In the genomic region with DNA sequence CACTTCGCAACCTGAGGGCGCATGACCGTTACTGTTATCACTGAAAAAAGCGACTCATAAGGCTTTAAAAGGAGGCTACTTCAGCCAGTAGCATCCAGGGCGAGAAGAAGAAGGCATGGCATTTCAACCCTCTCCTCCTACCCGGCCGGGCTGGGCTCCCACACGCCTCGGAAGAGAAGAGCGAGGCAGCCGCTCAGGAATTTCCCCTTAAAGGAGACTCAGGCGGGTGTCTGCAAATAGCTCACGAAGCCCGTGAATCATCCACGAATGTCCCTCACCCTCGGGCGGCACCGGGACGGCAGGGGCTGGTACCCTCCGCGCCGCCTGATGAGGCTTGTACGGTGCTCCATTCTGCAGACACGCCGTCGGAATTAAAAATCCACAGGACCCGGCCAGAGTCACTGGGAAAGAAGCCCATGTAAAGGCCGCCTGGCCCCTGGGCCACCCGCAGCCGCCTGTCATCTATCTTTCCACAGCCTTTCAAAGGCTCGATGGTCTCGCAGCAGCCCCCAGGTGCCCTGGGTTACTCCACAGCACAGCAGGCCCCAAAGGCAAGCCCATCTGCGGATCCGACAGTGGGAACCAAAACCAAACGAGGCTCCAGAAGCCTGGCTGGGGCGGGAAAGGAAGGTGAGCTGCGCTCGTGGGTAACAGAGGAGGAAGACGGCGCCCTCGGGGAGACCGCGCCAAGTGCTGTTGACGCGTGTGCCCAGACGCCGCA, we compare ENCODE assay signal across 2 cellular contexts.
TF ChIP-seq lines count a peak whose summit lies in the region.

No MANE protein-coding gene starts in this region.

TF ChIP-seq in liver, 16 proteins besides CTCF, POLR2A, EP300 and RAD21:
- no peak for TF ChIP-seq NR2F2 (IDR thresholded peaks at IDR 0.05)
- TF ChIP-seq YY1 (IDR thresholded peaks at IDR 0.05), result no peak
- TF ChIP-seq HNF4A (conservative IDR thresholded peaks at IDR 0.05), result no peak
- TF ChIP-seq, protein P1, sequence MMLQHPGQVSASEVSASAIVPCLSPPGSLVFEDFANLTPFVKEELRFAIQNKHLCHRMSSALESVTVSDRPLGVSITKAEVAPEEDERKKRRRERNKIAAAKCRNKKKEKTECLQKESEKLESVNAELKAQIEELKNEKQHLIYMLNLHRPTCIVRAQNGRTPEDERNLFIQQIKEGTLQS (IDR thresholded peaks at IDR 0.05), result no peak
- TF ChIP-seq, protein P2, sequence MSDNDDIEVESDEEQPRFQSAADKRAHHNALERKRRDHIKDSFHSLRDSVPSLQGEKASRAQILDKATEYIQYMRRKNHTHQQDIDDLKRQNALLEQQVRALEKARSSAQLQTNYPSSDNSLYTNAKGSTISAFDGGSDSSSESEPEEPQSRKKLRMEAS (IDR thresholded peaks at IDR 0.05), result no peak
- TF ChIP-seq FOXA2 (IDR thresholded peaks at IDR 0.05), result no peak
- no peak for TF ChIP-seq HNF4G (IDR thresholded peaks at IDR 0.05)

TF ChIP-seq in HepG2, 621 proteins besides CTCF, POLR2A, EP300 and RAD21:
- TF ChIP-seq ZNF496 (CRISPR knock-in tag; IDR thresholded peaks at IDR 0.05; ENCODE audit: insufficient replicate concordance), result no peak
